In the genomic region with DNA sequence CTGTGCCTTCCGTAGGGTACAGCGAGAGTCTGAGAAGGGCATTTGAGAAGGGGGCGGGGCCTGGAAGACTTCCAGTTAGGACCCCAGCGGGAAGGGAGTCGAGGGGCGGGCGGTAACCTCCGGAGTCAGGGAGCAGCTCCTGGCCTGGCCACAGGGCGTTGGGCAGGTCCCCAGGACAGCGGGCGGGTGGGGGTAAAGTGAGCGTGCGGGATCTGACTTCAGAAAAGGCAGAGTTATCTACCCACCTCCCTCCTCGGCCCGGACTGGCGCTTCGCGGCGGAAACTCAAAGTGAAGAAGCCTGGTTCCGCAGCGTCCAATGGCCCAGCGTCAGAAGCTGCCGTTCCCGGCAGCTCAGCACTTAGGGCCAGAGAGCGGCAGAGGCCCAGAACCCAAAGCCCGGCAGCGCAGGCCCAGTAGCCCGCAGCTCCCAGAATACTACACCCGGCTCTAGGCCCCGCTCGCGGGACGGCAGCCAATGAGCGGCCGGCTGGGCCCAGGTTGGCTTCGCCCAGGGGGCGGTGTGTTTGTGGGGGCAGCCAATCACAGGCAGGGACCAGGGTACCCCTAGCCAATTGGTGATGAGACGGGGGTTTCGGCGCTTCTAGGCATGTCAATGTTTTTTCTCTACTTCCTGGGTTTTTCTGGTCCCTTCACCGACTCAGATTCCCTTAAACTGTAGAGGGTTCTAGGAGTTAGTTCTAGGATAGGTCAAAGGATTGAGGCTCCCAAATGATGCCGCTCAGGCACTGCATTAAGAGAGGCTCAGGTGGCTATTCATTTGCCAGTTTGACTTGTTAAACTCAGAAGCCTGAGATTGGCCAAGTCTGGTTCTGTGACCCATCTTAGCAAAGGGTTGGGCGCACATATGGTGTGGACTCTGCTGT, we compare ENCODE assay signal across 8 cellular contexts. TPM values are rescaled to one million over a fixed set of nuclear protein-coding genes. Genes with fewer than 3 reads are reported as not detected.
DNase-seq lines count a peak whose midpoint lies in the region; ATAC-seq and TF ChIP-seq lines count a peak whose summit lies in the region.

Gene TRIM68 (minus strand): TSS at position 450 of the 885 bp plus-strand sequence. CDS start 2,727 bp downstream, outside the sequence.

- CTCF ChIA-PET in AG04450 (lab: Charles Lee) = interaction anchor here (0.6 to 4.2 kb wide), 9 partner anchors 18 to 426 kb away, joined by 3 to 24 read pairs (median 4); partner anchors contain the start of gene OR51D1
- CTCF ChIA-PET in activated CD4-positive, alpha-beta T cell treated with anti-CD3 and anti-CD28 coated beads for 36 hours (lab: Charles Lee) = interaction anchor here (0.9 to 2.3 kb wide), 3 partner anchors 18 to 421 kb away, joined by 3 to 6 read pairs (median 3); no protein-coding TSS in a partner anchor

- no peaks in the 10 kb centered on the region for H3K27me3 ChIP-seq in AG04450 (ENCODE audit: control insufficient read depth, insufficient read depth, low read length)
- no peaks in the 10 kb centered on the region for H3K27me3 ChIP-seq in kidney epithelial cell (ENCODE audit: control insufficient read depth, insufficient read depth, low read length)

- peaks cover 35% of the 10 kb centered on the region for H3K4me1 Mint-ChIP-seq in activated CD4-positive, alpha-beta T cell treated with anti-CD3 and anti-CD28 coated beads for 36 hours

- H3K27ac Mint-ChIP-seq in activated CD4-positive, alpha-beta T cell treated with anti-CD3 and anti-CD28 coated beads for 36 hours = peak within 1 kb of the TSS; percentile 90

- H3K9me3 Mint-ChIP-seq in activated CD4-positive, alpha-beta T cell treated with anti-CD3 and anti-CD28 coated beads for 36 hours (ENCODE audit: low read depth) = no peaks in the 10 kb centered on the region

- peak within 1 kb of the TSS; percentile 82 for H3K4me3 ChIP-seq in AG04450 (ENCODE audit: low read depth, low read length)
- peak within 1 kb of the TSS; percentile 70 for H3K4me3 ChIP-seq in kidney epithelial cell (ENCODE audit: low read depth, low read length)

- TF ChIP-seq CTCF in AG04450 (IDR thresholded peaks at IDR 0.05; ENCODE audit: low read depth, low read length) = no peak
- TF ChIP-seq CTCF in kidney epithelial cell (IDR thresholded peaks at IDR 0.05; ENCODE audit: insufficient read depth, low read length, poor library complexity, severe bottlenecking) = no peak

- H3K36me3 ChIP-seq in kidney epithelial cell (ENCODE audit: control insufficient read depth, insufficient read depth, low read length) = no peaks in the 10 kb centered on the region

- no peaks in the 10 kb centered on the region for H3K27me3 Mint-ChIP-seq in activated CD4-positive, alpha-beta T cell treated with anti-CD3 and anti-CD28 coated beads for 36 hours

- H3K9me3 ChIP-seq in AG04450 (ENCODE audit: control insufficient read depth, insufficient read depth, low read length) = no peaks in the 10 kb centered on the region; the same call in 1 of the 2 replicates

- ATAC-seq in GM18909 (IDR thresholded peaks at IDR 0.05; ENCODE audit: poor library complexity, unreplicated experiment) (peak; percentile 100), HG03175 (IDR thresholded peaks at IDR 0.05; ENCODE audit: unreplicated experiment) (peak; percentile 100)
- ATAC-seq in activated CD4-positive, alpha-beta T cell treated with anti-CD3 and anti-CD28 coated beads for 36 hours = peak; percentile 100

- H3K4me3 Mint-ChIP-seq in activated CD4-positive, alpha-beta T cell treated with anti-CD3 and anti-CD28 coated beads for 36 hours = peak within 1 kb of the TSS; percentile 90

- H3K36me3 Mint-ChIP-seq in activated CD4-positive, alpha-beta T cell treated with anti-CD3 and anti-CD28 coated beads for 36 hours (ENCODE audit: low read depth) = peaks cover 5% of the 10 kb centered on the region

- H3K27ac ChIP-seq in AG04450 (ENCODE audit: low read depth, low read length) (peak within 1 kb of the TSS; percentile 94), cingulate gyrus (ENCODE audit: low read depth, low read length) (peak within 1 kb of the TSS; percentile 83)

- DNase-seq in AG04450 (ENCODE audit: low read depth, low spot score) = peak; percentile 89
- DNase-seq in NCI-H460 (ENCODE audit: extremely low read depth, low read depth) = peak; percentile 87
- peak; percentile 97 for DNase-seq in activated CD4-positive, alpha-beta T cell treated with anti-CD3 and anti-CD28 coated beads for 36 hours
- peak; percentile 78 for DNase-seq in kidney epithelial cell (ENCODE audit: low read depth)
- DNase-seq in stimulated activated CD4-positive, alpha-beta T cell treated with anti-CD3 and anti-CD28 coated beads, Interleukin-1b, Interleukin-23, amount 100 ng/mL, for 24 hours (ENCODE audit: low read depth in 4 of 4, low spot score in 1 of 4) = peak; percentile 86 to 93 (median 89)

- POLR2A ChIA-PET in AG04450 (lab: Yijun Ruan, JAX) = interaction anchor here (0.7 kb wide), 1 partner anchor 548 kb away, joined by 3 read pairs; no protein-coding TSS in a partner anchor
- POLR2A ChIA-PET in activated CD4-positive, alpha-beta T cell treated with anti-CD3 and anti-CD28 coated beads for 36 hours (lab: Charles Lee) = interaction anchor here (0.7 kb wide), 1 partner anchor 998 kb away, joined by 3 read pairs; no protein-coding TSS in a partner anchor

- intact Hi-C loops in activated CD4-positive, alpha-beta T cell treated with anti-CD3 and anti-CD28 coated beads for 36 hours (cut with DNase I, micrococcal nuclease) = loop anchor here in 1 of 2 experiments (1.0 to 10.0 kb wide), 5 partner anchors 126 to 1081 kb away; partner anchors contain the start of genes OR52K1, TRIM21, TRIM22 and TRIM34

RNA-seq across cellular contexts. Expression of gene TRIM68, which starts in this region (rescaled TPM):
- polyA plus RNA-seq in AG04450 (2011; rRNA removed) = 6.4 and 6.9 TPM in 2 replicates
- 7.0 and 7.3 TPM in 2 replicates for polyA minus RNA-seq in AG04450 (2011; rRNA and poly(A)+ RNA removed)
- 4.3 and 6.1 TPM in 2 replicates for total RNA-seq in NCI-H460 (2014; rRNA removed; shearing (Covaris generic))
- 4.2 and 7.9 TPM in 2 replicates for polyA plus RNA-seq in NCI-H460 (2014; cell fraction: nucleus; rRNA removed)
- total RNA-seq in activated CD4-positive, alpha-beta T cell treated with anti-CD3 and anti-CD28 coated beads for 36 hours = 1 to 10 TPM; 8.9 to 9.2 TPM
- total RNA-seq in kidney epithelial cell = 21.9 and 25.3 TPM in 2 replicates

Comparison
In these comparisons a context has a peak if more than half of its experiments do, and no peak if none do; other contexts are left out.
1. Peak in every context shown above with its lines: DNase-seq, ATAC-seq, H3K4me3 ChIP-seq and H3K27ac ChIP-seq.